9 cellular contexts compared by ENCODE assay signal in the genomic region with DNA sequence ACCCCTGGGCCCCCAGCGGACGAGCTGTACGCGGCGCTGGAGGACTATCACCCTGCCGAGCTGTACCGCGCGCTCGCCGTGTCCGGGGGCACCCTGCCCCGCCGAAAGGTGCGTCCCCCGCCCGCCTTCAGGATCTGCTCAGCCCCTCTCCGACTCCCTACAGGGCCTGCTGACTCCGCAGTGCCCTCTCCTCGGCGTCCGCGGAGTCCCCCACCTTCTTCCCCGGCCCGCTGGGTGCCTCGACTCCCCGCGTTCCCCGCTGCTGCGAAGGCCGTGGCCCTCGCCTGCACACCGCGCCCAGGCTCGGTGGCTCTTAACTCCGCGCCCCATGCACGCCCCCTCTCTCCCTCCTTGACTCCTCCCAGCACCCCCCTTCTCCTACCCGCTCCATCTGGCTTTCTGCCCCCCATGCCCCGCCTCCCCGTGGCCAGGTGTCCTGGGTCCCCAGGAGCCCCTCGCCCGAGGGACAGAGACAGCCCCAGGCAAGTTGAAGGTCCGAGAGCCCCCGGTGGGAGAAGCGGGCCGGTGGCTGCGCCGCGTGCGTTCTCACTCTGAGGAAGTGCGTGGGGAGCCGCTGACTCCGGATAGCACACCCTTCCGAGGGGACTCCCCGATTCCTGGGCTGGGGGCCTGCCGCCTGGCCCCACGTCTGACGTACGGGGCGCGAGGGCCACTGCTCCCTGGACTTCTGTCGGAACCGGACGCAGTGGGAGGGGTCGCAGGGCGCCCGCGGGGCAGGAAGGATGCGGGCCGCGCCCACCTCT. TPM values are rescaled to one million over a fixed set of nuclear protein-coding genes. Genes with fewer than 3 reads are reported as not detected.
DNase-seq lines count a peak whose midpoint lies in the region; FAIRE-seq and TF ChIP-seq lines count a peak whose summit lies in the region.
"Had no signal": no experiment of that assay in that cellular context is flagged by ENCODE, and none has a peak within 500 bp of the region (broad histone marks: within the 10 kb centered on the region; RNA-seq: fewer than 3 reads in every experiment).

No MANE protein-coding gene starts in this region.

- H3K36me3 ChIP-seq in BE2C (no peaks in the 10 kb centered on the region; the same call in 1 of the 2 replicates), SK-N-MC (ENCODE audit: insufficient read depth, low read length) (peaks cover 10% of the 10 kb centered on the region; the same call in 1 of the 2 replicates), astrocyte (ENCODE audit: insufficient read depth, low read length) (no peaks in the 10 kb centered on the region), kidney epithelial cell (ENCODE audit: control insufficient read depth, insufficient read depth, low read length) (no peaks in the 10 kb centered on the region)

- H3K4me1 ChIP-seq in BE2C (peaks cover 28% of the 10 kb centered on the region), astrocyte (ENCODE audit: insufficient read depth, low read length) (peaks cover 21% of the 10 kb centered on the region)

- no peak overlapping the region for H3K27ac Mint-ChIP-seq in astrocyte (ENCODE audit: unreplicated experiment)

- peak overlapping the region; percentile 87 for H3K4me3 Mint-ChIP-seq in astrocyte (ENCODE audit: unreplicated experiment)

- H3K79me2 ChIP-seq in astrocyte (ENCODE audit: insufficient read depth, low read length) = no peaks in the 10 kb centered on the region

- H3K4me2 ChIP-seq in astrocyte (ENCODE audit: low read length) = peak overlapping the region; percentile 91

- TF ChIP-seq CTCF in BE2C (IDR thresholded peaks at IDR 0.05; ENCODE audit: low read depth, low read length) (no peak), astrocyte (IDR thresholded peaks at IDR 0.05; ENCODE audit: insufficient read depth, low read depth, low read length) (no peak), kidney epithelial cell (IDR thresholded peaks at IDR 0.05; ENCODE audit: insufficient read depth, low read length, poor library complexity, severe bottlenecking) (no peak)

- DNase-seq in BE2C (no peak), SK-N-MC (ENCODE audit: low read depth, low spot score) (no peak), astrocyte (ENCODE audit: low read depth) (no peak), kidney epithelial cell (ENCODE audit: low read depth) (no peak), HPDE6-E6E7 (ENCODE audit: extremely low spot score) (no peak), glomerular visceral epithelial cell (ENCODE audit: extremely low spot score) (no peak), GM19238 (ENCODE audit: insufficient read length, low spot score) (no peak)
- DNase-seq in stimulated activated CD4-positive, alpha-beta T cell treated with anti-CD3 and anti-CD28 coated beads, Interleukin-4, amount 100 ng/mL, for 4 hours = peak; percentile 49 to 62

- H3K36me3 Mint-ChIP-seq in astrocyte (ENCODE audit: low read depth, unreplicated experiment) = peaks cover 2% of the 10 kb centered on the region

- H3K27ac ChIP-seq in SK-N-MC = no peak overlapping the region
- H3K27ac ChIP-seq in astrocyte (ENCODE audit: low read depth, low read length) = no peak overlapping the region
- H3K27ac ChIP-seq: epithelial cell of prostate had no signal

- no peaks in the 10 kb centered on the region for H3K9me3 Mint-ChIP-seq in astrocyte (ENCODE audit: unreplicated experiment)

- H4K20me1 ChIP-seq in astrocyte (ENCODE audit: insufficient read depth, low read length) = peaks cover 11% of the 10 kb centered on the region

- peaks cover 14% of the 10 kb centered on the region for H3K27me3 Mint-ChIP-seq in astrocyte (ENCODE audit: low read depth, unreplicated experiment)

- peak overlapping the region; percentile 56 for H2AFZ ChIP-seq in astrocyte (ENCODE audit: low read depth, low read length)

- H3K9me3 ChIP-seq in BE2C = no peaks in the 10 kb centered on the region
- H3K9me3 ChIP-seq in SK-N-MC (ENCODE audit: low read depth, low read length) = no peaks in the 10 kb centered on the region
- H3K9me3 ChIP-seq in astrocyte (ENCODE audit: insufficient read depth, low read depth, low read length) = no peaks in the 10 kb centered on the region

- H3K27me3 ChIP-seq in BE2C = no peaks in the 10 kb centered on the region
- H3K27me3 ChIP-seq in astrocyte (ENCODE audit: insufficient read depth, low read length) = peaks cover 7% of the 10 kb centered on the region
- peaks cover 22% of the 10 kb centered on the region for H3K27me3 ChIP-seq in kidney epithelial cell (ENCODE audit: control insufficient read depth, insufficient read depth, low read length)

- H3K9ac ChIP-seq in SK-N-MC (ENCODE audit: insufficient read length) (peak overlapping the region; percentile 58), astrocyte (ENCODE audit: low read length) (peak overlapping the region; percentile 71)

- no peak for FAIRE-seq in astrocyte (lab: Jason Lieb, UNC)

- H3K4me3 ChIP-seq in BE2C (ENCODE audit: low read depth, low read length) (peak overlapping the region; percentile 59), SK-N-MC (peak overlapping the region; percentile 76), astrocyte (ENCODE audit: insufficient read depth, low read depth, low read length) (peak overlapping the region; percentile 57), kidney epithelial cell (ENCODE audit: low read depth, low read length) (peak overlapping the region; percentile 56)

- H3K4me1 Mint-ChIP-seq in astrocyte (ENCODE audit: low read depth, unreplicated experiment) = peaks cover 24% of the 10 kb centered on the region

RNA-seq across cellular contexts. Expression of a gene that starts 0.6 kb away (rescaled TPM):
- 37.0 TPM for polyA plus RNA-seq in BE2C (2012; ENCODE audit: insufficient read depth, insufficient read length, low read depth)
- total RNA-seq in astrocyte (9.6 and 12.4 TPM in 2 replicates), kidney epithelial cell (3.4 and 5.1 TPM in 2 replicates)

RNA-seq across cellular contexts. Expression of a gene that starts 43.9 kb away (rescaled TPM):
- 69.7 TPM for polyA plus RNA-seq in BE2C (2012; ENCODE audit: insufficient read depth, insufficient read length, low read depth)
- 1.6 and 2.3 TPM in 2 replicates for total RNA-seq in astrocyte
- total RNA-seq in kidney epithelial cell = 9.2 and 11.2 TPM in 2 replicates

RNA-seq across cellular contexts. Expression of a gene that starts 55.8 kb away (rescaled TPM):
- 82.0 TPM for polyA plus RNA-seq in BE2C (2012; ENCODE audit: insufficient read depth, insufficient read length, low read depth)
- 13.8 and 15.4 TPM in 2 replicates for total RNA-seq in astrocyte
- total RNA-seq in kidney epithelial cell = 14.0 and 15.1 TPM in 2 replicates

Comparison
In these comparisons a context has a peak if more than half of its experiments do, and no peak if none do; other contexts are left out.
1. DNase-seq: peak in stimulated activated CD4-positive, alpha-beta T cell treated with anti-CD3 and anti-CD28 coated beads, Interleukin-4, amount 100 ng/mL, for 4 hours (2 of 2); none in BE2C (single experiment), SK-N-MC (single experiment), astrocyte (single experiment), kidney epithelial cell (single experiment), HPDE6-E6E7 (single experiment), glomerular visceral epithelial cell (single experiment) and GM19238 (single experiment).
2. Peak in every context shown above with its lines, with median percentiles within 50 percentile points of each other: H3K4me3 ChIP-seq.